In the genomic region with DNA sequence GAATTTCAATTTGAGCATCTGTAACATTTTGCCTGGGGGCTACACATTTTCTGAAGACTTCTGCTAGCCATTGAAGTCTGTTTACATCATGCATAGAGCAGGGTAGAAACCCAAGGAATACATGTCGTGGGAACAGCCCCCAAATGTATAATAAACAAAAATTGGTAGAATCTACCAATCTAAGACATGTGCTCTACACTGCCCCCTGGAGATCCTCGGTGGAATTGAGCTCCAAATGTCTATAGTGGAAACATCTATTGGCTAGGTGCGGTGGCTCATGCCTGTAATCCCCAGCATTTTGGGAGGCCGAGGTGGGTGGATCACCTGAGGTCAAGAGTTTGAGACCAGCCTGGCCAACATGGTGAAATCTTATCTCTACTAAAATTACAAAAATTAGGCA, we compare ENCODE assay signal across 9 cellular contexts. TPM values are rescaled to one million over a fixed set of nuclear protein-coding genes. Genes with fewer than 3 reads are reported as not detected.
DNase-seq lines count a peak whose midpoint lies in the region; ATAC-seq and TF ChIP-seq lines count a peak whose summit lies in the region.
"Had no signal": no experiment of that assay in that cellular context is flagged by ENCODE, and none has a peak within 500 bp of the region (broad histone marks: within the 10 kb centered on the region; RNA-seq: fewer than 3 reads in every experiment).

No MANE protein-coding gene starts in this region.

- no TSS peak for BruUV-seq in PC-3 (replicated peaks; lab: Mats Ljungman, UMichigan)

- intact Hi-C loops in PC-3 (cut with micrococcal nuclease): no loop called here
- intact Hi-C loops in activated naive CD4-positive, alpha-beta T cell treated with anti-CD3 and anti-CD28 coated beads for 36 hours (cut with micrococcal nuclease): no loop called here

- no peak overlapping the region for H3K4me3 Mint-ChIP-seq in activated naive CD4-positive, alpha-beta T cell treated with anti-CD3 and anti-CD28 coated beads for 36 hours

- peaks cover 13% of the 10 kb centered on the region for H3K9me3 ChIP-seq in PC-3 (ENCODE audit: low read length)

- no peak overlapping the region for H3K4me3 ChIP-seq in GM06990 (replicated peaks; ENCODE audit: low read depth, low read length)
- H3K4me3 ChIP-seq in PC-3 (ENCODE audit: low read length): no peak overlapping the region

- no peak overlapping the region for H3K27ac Mint-ChIP-seq in activated naive CD4-positive, alpha-beta T cell treated with anti-CD3 and anti-CD28 coated beads for 36 hours

- no peaks in the 10 kb centered on the region for H3K27me3 Mint-ChIP-seq in activated naive CD4-positive, alpha-beta T cell treated with anti-CD3 and anti-CD28 coated beads for 36 hours (ENCODE audit: low read depth)

- peaks cover 3% of the 10 kb centered on the region for H3K4me1 Mint-ChIP-seq in activated naive CD4-positive, alpha-beta T cell treated with anti-CD3 and anti-CD28 coated beads for 36 hours (ENCODE audit: low read depth)

- H3K79me2 ChIP-seq in PC-3 (ENCODE audit: low read length): no peaks in the 10 kb centered on the region

- H3F3A ChIP-seq in PC-3 (ENCODE audit: low read length, unreplicated experiment): no peaks in the 10 kb centered on the region

- peak; percentile 52 for TF ChIP-seq CTCF in GM06990 (IDR thresholded peaks at IDR 0.05; ENCODE audit: insufficient read depth, low read length, poor library complexity, severe bottlenecking)
- peak; percentile 67 for TF ChIP-seq CTCF in PC-3 (conservative IDR thresholded peaks at IDR 0.05; ENCODE audit: low read depth, low read length)

- no peaks in the 10 kb centered on the region for H3K27me3 ChIP-seq in GM06990 (replicated peaks; ENCODE audit: control insufficient read depth, insufficient read depth, low read length)
- H3K27me3 ChIP-seq in PC-3 (ENCODE audit: low read length): peaks cover 39% of the 10 kb centered on the region

- H3K4me1 ChIP-seq in PC-3 (ENCODE audit: insufficient read depth, low read length): no peaks in the 10 kb centered on the region

- H3K36me3 ChIP-seq in GM06990 (ENCODE audit: control insufficient read depth, insufficient read depth, low read length) (no peaks in the 10 kb centered on the region), PC-3 (ENCODE audit: low read depth, low read length) (no peaks in the 10 kb centered on the region)

- H3K9me3 Mint-ChIP-seq in activated naive CD4-positive, alpha-beta T cell treated with anti-CD3 and anti-CD28 coated beads for 36 hours: no peaks in the 10 kb centered on the region

- DNase-seq in GM06990 (ENCODE audit: extremely low read depth, insufficient read length): no peak
- peak; percentile 31 for DNase-seq in PC-3
- peak; percentile 60 for DNase-seq in activated naive CD4-positive, alpha-beta T cell treated with anti-CD3 and anti-CD28 coated beads for 36 hours
- peak; percentile 45 for DNase-seq in stimulated activated CD4-positive, alpha-beta T cell treated with anti-CD3 and anti-CD28 coated beads, Interleukin-12 subunit alpha, Interleukin-12 subunit beta, amount 100 ng/mL, for 4 hours
- no peak for DNase-seq in NCI-H187 (lab: John Stamatoyannopoulos, UW)
- no peak for DNase-seq in putamen (ENCODE audit: low spot score)
- DNase-seq: NCI-H1436 treated with DMSO at 0.1 percent for 48 hours had no signal

- no peaks in the 10 kb centered on the region for H3K9me2 ChIP-seq in PC-3 (replicated peaks; ENCODE audit: low read length)

- H3K27ac ChIP-seq in PC-3 (ENCODE audit: low read length): no peak overlapping the region

- H3K9ac ChIP-seq in PC-3 (ENCODE audit: low read length): no peak overlapping the region

- CTCF ChIA-PET in PC-3 (lab: Charles Lee): interaction anchor here (0.5 kb wide), 1 partner anchor 83 kb away, joined by 4 read pairs; no protein-coding TSS in a partner anchor
- CTCF ChIA-PET in activated naive CD4-positive, alpha-beta T cell treated with anti-CD3 and anti-CD28 coated beads for 36 hours (lab: Charles Lee): interaction anchor here (0.5 to 1.5 kb wide), 18 partner anchors 9 to 1764 kb away, joined by 3 to 6 read pairs (median 3); a partner anchor contains a TSS

- no peak for ATAC-seq in PC-3
- no peak for ATAC-seq in GM18517 (IDR thresholded peaks at IDR 0.05; ENCODE audit: unreplicated experiment)
- no peak for ATAC-seq in GM18858 (IDR thresholded peaks at IDR 0.05; ENCODE audit: unreplicated experiment)

- POLR2A ChIA-PET in PC-3 (lab: Charles Lee; ENCODE audit: unreplicated experiment): no interaction called here

- no peak overlapping the region for H3K4me2 ChIP-seq in PC-3 (ENCODE audit: low read length)

- H2AFZ ChIP-seq in PC-3 (ENCODE audit: low read length): no peak overlapping the region

- H4K20me1 ChIP-seq in PC-3 (ENCODE audit: low read length): no peaks in the 10 kb centered on the region

- peaks cover 5% of the 10 kb centered on the region for H3K36me3 Mint-ChIP-seq in activated naive CD4-positive, alpha-beta T cell treated with anti-CD3 and anti-CD28 coated beads for 36 hours (ENCODE audit: low read depth)

RNA-seq across cellular contexts. Expression of a gene that starts 57.3 kb away (rescaled TPM):
- total RNA-seq in PC-3 (2014; rRNA removed): not detected in 2 replicates
- not detected for total RNA-seq in activated naive CD4-positive, alpha-beta T cell treated with anti-CD3 and anti-CD28 coated beads for 36 hours

Comparison
In these comparisons a context has a peak if more than half of its experiments do, and no peak if none do; other contexts are left out.
1. DNase-seq: peak in PC-3 (single experiment), activated naive CD4-positive, alpha-beta T cell treated with anti-CD3 and anti-CD28 coated beads for 36 hours (single experiment) and stimulated activated CD4-positive, alpha-beta T cell treated with anti-CD3 and anti-CD28 coated beads, Interleukin-12 subunit alpha, Interleukin-12 subunit beta, amount 100 ng/mL, for 4 hours (single experiment); none in GM06990 (single experiment), NCI-H187 (0 of 2) and putamen (single experiment).